ENCODE assay signal across 9 cellular contexts in genomic region chr17:50904522-50905459, GRCh38. TPM values are rescaled to one million over a fixed set of nuclear protein-coding genes. Genes with fewer than 3 reads are reported as not detected.
DNase-seq lines count a peak whose midpoint lies in the region; ATAC-seq and TF ChIP-seq lines count a peak whose summit lies in the region.
"Had no signal": no experiment of that assay in that cellular context is flagged by ENCODE, and none has a peak within 500 bp of the region (broad histone marks: within the 10 kb centered on the region; RNA-seq: fewer than 3 reads in every experiment).

No MANE protein-coding gene starts in this region.

- ATAC-seq in gastroesophageal sphincter (peak; percentile 71), HG03108 (IDR thresholded peaks at IDR 0.05; ENCODE audit: unreplicated experiment) (no peak), GM18511 (IDR thresholded peaks at IDR 0.05; ENCODE audit: unreplicated experiment) (no peak), HG03039 (IDR thresholded peaks at IDR 0.05; ENCODE audit: unreplicated experiment) (no peak)

- H3K27me3 ChIP-seq in gastroesophageal sphincter (no peaks in the 10 kb centered on the region), prostate gland (replicated peaks; ENCODE audit: insufficient read depth) (no peaks in the 10 kb centered on the region)
- H3K27me3 ChIP-seq: SJSA1 had no signal

- H3K9me3 ChIP-seq in gastroesophageal sphincter, result no peaks in the 10 kb centered on the region
- H3K9me3 ChIP-seq in prostate gland, result no peaks in the 10 kb centered on the region
- H3K9me3 ChIP-seq: SJSA1 had no signal

- peaks cover 12 to 67% (median 21%) of the 10 kb centered on the region in 3 donors for H3K4me1 ChIP-seq in gastroesophageal sphincter
- H3K4me1 ChIP-seq in prostate gland (replicated peaks), result peaks cover 36% of the 10 kb centered on the region
- H3K4me1 ChIP-seq: SJSA1 had no signal

- H3K27ac ChIP-seq in VCaP (peak overlapping the region; percentile 99), gastroesophageal sphincter (peak overlapping the region; percentile 91 to 99 (median 93)), prostate gland (peak overlapping the region; percentile 95 to 97)
- H3K27ac ChIP-seq: SJSA1 had no signal

- intact Hi-C loops in prostate gland (cut with DNase I), result loop anchor here (1.0 kb wide), 1 partner anchor 38 kb away; the partner anchor contains the start of gene TOB1

- DNase-seq in NCI-H1048 (lab: John Stamatoyannopoulos, UW), result peak; percentile 20
- DNase-seq in prostate gland (ENCODE audit: low spot score), result peak; percentile 91
- DNase-seq in NCI-H187 treated with DMSO at 0.1 percent for 48 hours (lab: John Stamatoyannopoulos, UW), result no peak

- no peaks in the 10 kb centered on the region for H3K36me3 ChIP-seq in gastroesophageal sphincter
- H3K36me3 ChIP-seq in prostate gland, result no peaks in the 10 kb centered on the region
- H3K36me3 ChIP-seq: SJSA1 had no signal

- TF ChIP-seq EP300 in gastroesophageal sphincter (IDR thresholded peaks at IDR 0.05), result no peak

- no peak for TF ChIP-seq POLR2A in gastroesophageal sphincter (IDR thresholded peaks at IDR 0.05)
- no peak for TF ChIP-seq POLR2A in prostate gland (IDR thresholded peaks at IDR 0.05)

- TF ChIP-seq CTCF in VCaP (conservative IDR thresholded peaks at IDR 0.05), result no peak; the same call in 1 of the 2 replicates
- TF ChIP-seq CTCF in gastroesophageal sphincter (IDR thresholded peaks at IDR 0.05), result peak in 1 of 4 experiments; percentile 37
- TF ChIP-seq CTCF in prostate gland (IDR thresholded peaks at IDR 0.05), result peak in 2 of 4 experiments; percentile 12 to 43

- 27% methylated on average over 10 of the region's 16 CpGs; no CpG with 5 or more reads in 1 of the 2 donors for WGBS in gastroesophageal sphincter (ENCODE audit: low coverage in 1 of 2), 2 donors
- WGBS in prostate gland, result 18% methylated on average over 16 of the region's 16 CpGs

- H3K4me3 ChIP-seq in gastroesophageal sphincter (no peak overlapping the region), prostate gland (no peak overlapping the region)
- H3K4me3 ChIP-seq: SJSA1 had no signal

RNA-seq across cellular contexts. Expression of gene TOB1, which starts 38.6 kb away (rescaled TPM):
- total RNA-seq in gastroesophageal sphincter (10 to 100 TPM; 27.8 to 47.2 (median 29.6) TPM), prostate gland (10 to 100 TPM; 37.1 to 64.7 TPM)
